Comparison of ENCODE assay signal across 17 cellular contexts in the genomic region with DNA sequence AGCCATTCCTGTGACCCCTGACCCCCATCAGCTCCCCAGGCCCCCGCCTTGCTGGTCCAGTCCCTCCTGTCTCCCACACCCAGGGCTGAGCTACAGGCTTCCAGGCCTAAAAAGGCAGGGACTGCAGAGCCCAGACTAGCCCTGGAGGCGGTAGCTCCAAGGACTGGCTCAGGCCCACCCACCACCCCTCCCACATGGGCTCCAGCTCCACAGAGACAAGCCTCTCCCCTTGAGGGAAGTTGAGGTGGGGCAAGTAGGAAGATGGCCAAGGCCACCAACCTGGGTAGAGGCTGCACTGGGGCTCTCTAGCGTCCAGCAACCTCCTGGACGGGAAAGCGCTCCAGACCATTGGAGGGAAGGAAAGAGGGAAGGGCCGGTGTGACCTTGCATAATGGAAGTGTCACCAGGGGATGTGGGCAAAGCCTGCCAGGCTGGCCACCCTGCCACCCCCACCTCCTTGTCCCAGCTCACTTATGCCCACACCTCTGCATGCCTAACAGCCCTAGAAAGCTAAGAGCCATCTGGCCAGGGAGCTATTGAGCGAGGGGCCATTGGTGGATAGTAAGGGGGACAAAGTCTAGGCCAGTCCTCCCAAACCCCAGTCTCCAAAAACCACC.
DNase-seq lines count a peak whose midpoint lies in the region; TF ChIP-seq lines count a peak whose summit lies in the region.
"Had no signal": no experiment of that assay in that cellular context is flagged by ENCODE, and none has a peak within 500 bp of the region (broad histone marks: within the 10 kb centered on the region; RNA-seq: fewer than 3 reads in every experiment).

No MANE protein-coding gene starts in this region.

- peak overlapping the region; percentile 46 to 86 for H3K27ac ChIP-seq in mucosa of rectum (ENCODE audit: low read depth in 2 of 2, low read length in 2 of 2)
- peak overlapping the region; percentile 99 for H3K27ac ChIP-seq in stomach smooth muscle (ENCODE audit: low read length)
- H3K27ac ChIP-seq: PC-9 had no signal

- peak overlapping the region; percentile 6 to 45 for H3K9ac ChIP-seq in mucosa of rectum (ENCODE audit: low read depth in 1 of 2, low read length in 2 of 2)
- peak overlapping the region; percentile 95 to 98 for H3K9ac ChIP-seq in stomach smooth muscle (ENCODE audit: low read length in 2 of 2)

- DNase-seq in CD1c-positive myeloid dendritic cell (ENCODE audit: extremely low spot score) (peak; percentile 33), epithelial cell of proximal tubule (ENCODE audit: low read depth) (no peak), NCI-H1694 treated with DMSO at 0.1 percent for 48 hours (lab: John Stamatoyannopoulos, UW) (no peak), DMS 273 (lab: John Stamatoyannopoulos, UW; ENCODE audit: unreplicated experiment) (no peak), DMS79 treated with DMSO at 0.1 percent for 48 hours (lab: John Stamatoyannopoulos, UW) (no peak), H7 (no peak)
- DNase-seq: ACHN; activated CD4-positive, alpha-beta T cell treated with anti-CD3 and anti-CD28 coated beads, Interleukin-2, amount 50 U/mL, for 4 hours; cerebellar nuclear complex; GOT3; MM.1S; NCI-H187 treated with DMSO at 0.1 percent for 48 hours; PC-9 had no signal

- H3K27me3 ChIP-seq in mucosa of rectum (ENCODE audit: control insufficient read depth in 2 of 2, insufficient read depth in 2 of 2, low read length in 2 of 2) (no peaks in the 10 kb centered on the region), stomach smooth muscle (ENCODE audit: control insufficient read depth in 1 of 2, insufficient read depth in 2 of 2, low read length in 2 of 2) (no peaks in the 10 kb centered on the region), H7 (ENCODE audit: control insufficient read depth, insufficient read depth, low read length) (no peaks in the 10 kb centered on the region)

- H3K9me3 ChIP-seq in mucosa of rectum (ENCODE audit: control insufficient read depth in 2 of 2, low read length in 2 of 2), result no peaks in the 10 kb centered on the region
- no peaks in the 10 kb centered on the region for H3K9me3 ChIP-seq in stomach smooth muscle (ENCODE audit: control insufficient read depth in 2 of 2, low read length in 2 of 2)
- H3K9me3 ChIP-seq: mucosa of descending colon had no signal

- no peak for TF ChIP-seq CTCF in epithelial cell of proximal tubule (conservative IDR thresholded peaks at IDR 0.05; ENCODE audit: low read depth, low read length)

- H3K36me3 ChIP-seq in mucosa of rectum (ENCODE audit: control insufficient read depth in 2 of 2, insufficient read depth in 2 of 2, low read length in 2 of 2), result no peaks in the 10 kb centered on the region
- peaks cover 3 to 7% of the 10 kb centered on the region in 2 donors for H3K36me3 ChIP-seq in stomach smooth muscle (ENCODE audit: control insufficient read depth in 2 of 2, insufficient read depth in 2 of 2, low read length in 2 of 2)
- no peaks in the 10 kb centered on the region for H3K36me3 ChIP-seq in H7 (replicated peaks; ENCODE audit: control insufficient read depth, insufficient read depth, low read length)

- H3K4me1 ChIP-seq in mucosa of rectum (ENCODE audit: control insufficient read depth in 2 of 2, insufficient read depth in 2 of 2, low read length in 2 of 2) (peaks cover 15 to 23% of the 10 kb centered on the region in 2 donors), stomach smooth muscle (ENCODE audit: control insufficient read depth, insufficient read depth, low read length) (peaks cover 97% of the 10 kb centered on the region)

- H3K4me3 ChIP-seq in epithelial cell of proximal tubule (ENCODE audit: low read depth, low read length) (peak overlapping the region; percentile 99), mucosa of rectum (ENCODE audit: low read length in 2 of 2) (peak overlapping the region in 1 of 2 donors; percentile 42), stomach smooth muscle (ENCODE audit: low read length in 2 of 2) (peak overlapping the region; percentile 98 to 99), H7 (ENCODE audit: insufficient read depth, low read depth, low read length) (no peak overlapping the region)
- H3K4me3 ChIP-seq: GM12878, mucosa of descending colon, PC-9 had no signal
